ENCODE assay signal across 9 cellular contexts in genomic region chr6:106520711-106521367, GRCh38.
DNase-seq lines count a peak whose midpoint lies in the region; ATAC-seq, FAIRE-seq and TF ChIP-seq lines count a peak whose summit lies in the region.
"Had no signal": no experiment of that assay in that cellular context is flagged by ENCODE, and none has a peak within 500 bp of the region (broad histone marks: within the 10 kb centered on the region; RNA-seq: fewer than 3 reads in every experiment).

No MANE protein-coding gene starts in this region.

- peak; percentile 47 for FAIRE-seq in bronchial epithelial cell (lab: Jason Lieb, UNC)

- TF ChIP-seq CTCF in bronchial epithelial cell (IDR thresholded peaks at IDR 0.05; ENCODE audit: insufficient read depth, low read length, severe bottlenecking): no peak

- DNase-seq in T-helper 22 cell (ENCODE audit: low read depth): peak; percentile 80
- DNase-seq in bronchial epithelial cell (ENCODE audit: low read depth): no peak
- DNase-seq in stimulated activated CD4-positive, alpha-beta T cell treated with anti-CD3 and anti-CD28 coated beads, TNF-alpha, amount 100 ng/mL, for 24 hours (ENCODE audit: low read depth in 3 of 3): peak; percentile 53 to 82 (median 79)
- DNase-seq in HuH-7.5 (ENCODE audit: low spot score): no peak
- DNase-seq in NCI-H226: no peak
- no peak for DNase-seq in nucleus accumbens (lab: John Stamatoyannopoulos, UW)

- peaks cover 10% of the 10 kb centered on the region for H3K36me3 ChIP-seq in bronchial epithelial cell (ENCODE audit: control insufficient read depth, insufficient read depth, low read length)

- no peak overlapping the region for H3K4me3 ChIP-seq in bronchial epithelial cell (ENCODE audit: low read depth, low read length)
- H3K4me3 ChIP-seq: SJSA1 had no signal

- peak; percentile 59 for ATAC-seq in GM19025 (IDR thresholded peaks at IDR 0.05; ENCODE audit: low read depth, unreplicated experiment)
- ATAC-seq in HG03108 (IDR thresholded peaks at IDR 0.05; ENCODE audit: unreplicated experiment): peak; percentile 45

- no peaks in the 10 kb centered on the region for H3K27me3 ChIP-seq in bronchial epithelial cell (ENCODE audit: control insufficient read depth, insufficient read depth, low read length)
- H3K27me3 ChIP-seq: SJSA1 had no signal

Comparison
In these comparisons a context has a peak if more than half of its experiments do, and no peak if none do; other contexts are left out.
1. DNase-seq: peak in T-helper 22 cell (single experiment) and stimulated activated CD4-positive, alpha-beta T cell treated with anti-CD3 and anti-CD28 coated beads, TNF-alpha, amount 100 ng/mL, for 24 hours (3 of 3); none in bronchial epithelial cell (single experiment), HuH-7.5 (single experiment), NCI-H226 (single experiment) and nucleus accumbens (0 of 56).